8 cellular contexts compared by ENCODE assay signal in genomic region chr1:16367968-16368910, GRCh38. TPM values are rescaled to one million over a fixed set of nuclear protein-coding genes. Genes with fewer than 3 reads are reported as not detected.
DNase-seq lines count a peak whose midpoint lies in the region; ATAC-seq, FAIRE-seq and TF ChIP-seq lines count a peak whose summit lies in the region.

No MANE protein-coding gene starts in this region.

- no peak for TF ChIP-seq CTCF in Peyer's patch (IDR thresholded peaks at IDR 0.05)
- TF ChIP-seq CTCF in epithelial cell of esophagus (IDR thresholded peaks at IDR 0.05; ENCODE audit: insufficient read depth, low read depth, low read length, missing control alignments) = no peak
- TF ChIP-seq CTCF in neural crest cell (conservative IDR thresholded peaks at IDR 0.05) = no peak

- H3K4me3 Mint-ChIP-seq in neural crest cell = peak overlapping the region; percentile 98

- H3K27me3 ChIP-seq in Peyer's patch = no peaks in the 10 kb centered on the region

- H3K9me3 ChIP-seq in Peyer's patch = no peaks in the 10 kb centered on the region

- peak; percentile 45 for FAIRE-seq in GM19239 (lab: Jason Lieb, UNC)

- H3K4me1 ChIP-seq in Peyer's patch = peaks cover 0 to 44% (median 10%) of the 10 kb centered on the region in 4 donors

- no peaks in the 10 kb centered on the region for H3K27me3 Mint-ChIP-seq in neural crest cell (ENCODE audit: low read depth)

- intact Hi-C loops in posterior cingulate gyrus (cut with DNase I) = loop anchor here (10.0 kb wide), 1 partner anchor 123 kb away; no protein-coding TSS in a partner anchor

- no peaks in the 10 kb centered on the region for H3K9me3 Mint-ChIP-seq in neural crest cell

- H3K27ac Mint-ChIP-seq in neural crest cell (ENCODE audit: unreplicated experiment) = peak overlapping the region; percentile 99

- DNase-seq in GM19239 (ENCODE audit: insufficient read length, low spot score) (no peak), Peyer's patch (peak in 1 of 3 donors; percentile 51), epithelial cell of esophagus (ENCODE audit: low read depth) (peak; percentile 16), neural crest cell (ENCODE audit: low read depth, low spot score) (no peak), posterior cingulate gyrus (no peak), SK-N-DZ (ENCODE audit: low spot score) (no peak)

- TF ChIP-seq POLR2A in Peyer's patch (IDR thresholded peaks at IDR 0.05) = no peak

- peak overlapping the region; percentile 95 to 98 (median 97) for H3K27ac ChIP-seq in Peyer's patch

- ATAC-seq in GM21526 (IDR thresholded peaks at IDR 0.05; ENCODE audit: low FRiP score, unreplicated experiment) (no peak), GM18909 (IDR thresholded peaks at IDR 0.05; ENCODE audit: poor library complexity, unreplicated experiment) (no peak)

- no peaks in the 10 kb centered on the region for H3K36me3 Mint-ChIP-seq in neural crest cell (ENCODE audit: low read depth)

- H3K4me3 ChIP-seq in Peyer's patch = peak overlapping the region; percentile 73 to 96 (median 82)
- peak overlapping the region; percentile 92 for H3K4me3 ChIP-seq in epithelial cell of esophagus (ENCODE audit: low read length)

- no peaks in the 10 kb centered on the region for H3K36me3 ChIP-seq in Peyer's patch

- H3K4me1 Mint-ChIP-seq in neural crest cell = peaks cover 36% of the 10 kb centered on the region

RNA-seq across cellular contexts. Expression of gene SZRD1, which starts 1.2 kb away (rescaled TPM):
- total RNA-seq in Peyer's patch (10 to 100 TPM; 52.0 to 59.5 (median 57.4) TPM), neural crest cell (153 and 165 TPM in 2 replicates)
- 42.6 and 43.0 TPM in 2 replicates for polyA plus RNA-seq in SK-N-DZ (2014; cell fraction: cytosol; rRNA removed)
- polyA plus RNA-seq in SK-N-DZ (2014; cell fraction: nucleus; rRNA removed) = 20.3 and 28.1 TPM in 2 replicates

RNA-seq across cellular contexts. Expression of gene FBXO42, which starts 16.0 kb away (rescaled TPM):
- total RNA-seq in Peyer's patch (10 to 100 TPM; 15.7 to 29.4 (median 24.5) TPM), neural crest cell (24.3 and 24.6 TPM in 2 replicates)
- polyA plus RNA-seq in SK-N-DZ (2014; cell fraction: cytosol; rRNA removed) = 9.7 and 10.1 TPM in 2 replicates
- polyA plus RNA-seq in SK-N-DZ (2014; cell fraction: nucleus; rRNA removed) = 9.1 and 13.4 TPM in 2 replicates
